In the genomic region with DNA sequence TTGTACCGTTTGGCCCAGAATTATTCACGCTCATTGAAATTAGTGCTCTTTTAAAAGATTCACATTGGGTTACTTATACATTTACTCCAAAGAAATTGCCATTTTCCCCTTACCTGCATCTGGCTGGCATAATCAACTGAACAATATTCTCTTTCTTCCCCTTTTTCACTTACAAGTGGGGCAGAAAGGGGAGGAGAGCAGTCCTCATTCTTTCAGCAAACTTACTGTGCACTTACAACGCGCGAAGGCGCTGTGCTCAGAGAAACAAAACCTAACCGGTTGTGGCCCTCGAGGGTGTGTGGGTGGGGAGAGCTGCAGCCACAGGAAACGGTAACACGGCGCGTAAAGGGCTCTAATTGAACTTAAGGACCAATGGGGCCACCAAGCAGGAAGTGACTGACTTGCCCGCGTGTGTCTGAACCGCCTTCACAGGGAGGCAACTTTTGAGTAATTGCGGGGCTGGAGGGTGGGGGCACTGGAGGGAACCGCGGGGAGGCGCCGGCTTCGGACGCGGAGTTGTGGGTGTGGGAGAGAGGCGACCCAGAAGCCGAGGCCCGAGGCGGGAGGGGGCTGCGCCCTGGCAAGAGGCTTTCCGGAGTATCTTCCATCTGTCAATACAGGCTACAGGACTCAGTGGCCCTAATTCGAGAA, we compare ENCODE assay signal across 1 cellular context.
TF ChIP-seq lines count a peak whose summit lies in the region.

No MANE protein-coding gene starts in this region.

TF ChIP-seq in HepG2, 621 proteins besides CTCF, POLR2A, EP300 and RAD21 (continued from another document and continues in another):
- TF ChIP-seq, protein P1, sequence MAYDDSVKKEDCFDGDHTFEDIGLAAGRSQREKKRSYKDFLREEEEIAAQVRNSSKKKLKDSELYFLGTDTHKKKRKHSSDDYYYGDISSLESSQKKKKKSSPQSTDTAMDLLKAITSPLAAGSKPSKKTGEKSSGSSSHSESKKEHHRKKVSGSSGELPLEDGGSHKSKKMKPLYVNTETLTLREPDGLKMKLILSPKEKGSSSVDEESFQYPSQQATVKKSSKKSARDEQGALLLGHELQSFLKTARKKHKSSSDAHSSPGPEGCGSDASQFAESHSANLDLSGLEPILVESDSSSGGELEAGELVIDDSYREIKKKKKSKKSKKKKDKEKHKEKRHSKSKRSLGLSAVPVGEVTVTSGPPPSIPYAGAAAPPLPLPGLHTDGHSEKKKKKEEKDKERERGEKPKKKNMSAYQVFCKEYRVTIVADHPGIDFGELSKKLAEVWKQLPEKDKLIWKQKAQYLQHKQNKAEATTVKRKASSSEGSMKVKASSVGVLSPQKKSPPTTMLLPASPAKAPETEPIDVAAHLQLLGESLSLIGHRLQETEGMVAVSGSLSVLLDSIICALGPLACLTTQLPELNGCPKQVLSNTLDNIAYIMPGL (CRISPR knock-in tag; IDR thresholded peaks at IDR 0.05; ENCODE audit: borderline replicate concordance in 1 of 2, low read depth in 1 of 2): peak; percentile 26 to 57; a peak in 3 of 4 replicates
- TF ChIP-seq HHEX (CRISPR knock-in tag; IDR thresholded peaks at IDR 0.05) (no peak), ZNF552 (CRISPR knock-in tag; IDR thresholded peaks at IDR 0.05; ENCODE audit: borderline replicate concordance) (0 out of 2 replicates have a peak, but pooled peaks have one; percentile 27), ZNF563 (CRISPR knock-in tag; IDR thresholded peaks at IDR 0.05) (no peak), NFKBIZ (CRISPR knock-in tag; IDR thresholded peaks at IDR 0.05) (no peak), GABPA (IDR thresholded peaks at IDR 0.05; ENCODE audit: low read depth, low read length) (peak; percentile 44), GABPA (CRISPR knock-in tag; IDR thresholded peaks at IDR 0.05; ENCODE audit: low read depth) (peak; percentile 83), PHF20 (CRISPR knock-in tag; IDR thresholded peaks at IDR 0.05) (no peak), ZNF746 (CRISPR knock-in tag; IDR thresholded peaks at IDR 0.05) (no peak), BRD4 (CRISPR knock-in tag; IDR thresholded peaks at IDR 0.05) (no peak), SIX4 (CRISPR knock-in tag; IDR thresholded peaks at IDR 0.05) (no peak), ZSCAN21 (CRISPR knock-in tag; IDR thresholded peaks at IDR 0.05; ENCODE audit: borderline replicate concordance) (no peak), PTBP1 (IDR thresholded peaks at IDR 0.05; ENCODE audit: low read depth, low read length, poor library complexity, severe bottlenecking) (no peak), HMG20B (CRISPR knock-in tag; conservative IDR thresholded peaks at IDR 0.05) (no peak), MED13 (CRISPR knock-in tag; IDR thresholded peaks at IDR 0.05) (0 out of 2 replicates have a peak, but pooled peaks have one; percentile 13), ZNF547 (CRISPR knock-in tag; IDR thresholded peaks at IDR 0.05) (no peak), CHCHD3 (CRISPR knock-in tag; IDR thresholded peaks at IDR 0.05) (no peak), ZNF235 (CRISPR knock-in tag; IDR thresholded peaks at IDR 0.05; ENCODE audit: borderline replicate concordance) (no peak), ZFP36L2 (CRISPR knock-in tag; IDR thresholded peaks at IDR 0.05) (no peak), THAP11 (CRISPR knock-in tag; IDR thresholded peaks at IDR 0.05) (no peak), ZNF333 (CRISPR knock-in tag; IDR thresholded peaks at IDR 0.05; ENCODE audit: borderline replicate concordance) (no peak; the same call in 1 of the 2 replicates), ZNF619 (CRISPR knock-in tag; IDR thresholded peaks at IDR 0.05) (no peak), IKZF4 (CRISPR knock-in tag; IDR thresholded peaks at IDR 0.05; ENCODE audit: borderline replicate concordance, low read depth, not compliant biosample characterization) (no peak), BCL6 (CRISPR knock-in tag; IDR thresholded peaks at IDR 0.05) (no peak; the same call in 1 of the 2 replicates), PAX8 (CRISPR knock-in tag; IDR thresholded peaks at IDR 0.05; ENCODE audit: borderline replicate concordance) (no peak; the same call in 1 of the 2 replicates), MTA3 (CRISPR knock-in tag; IDR thresholded peaks at IDR 0.05) (no peak), MBNL3 (CRISPR knock-in tag; conservative IDR thresholded peaks at IDR 0.05) (no peak), ZBTB7B (CRISPR knock-in tag; IDR thresholded peaks at IDR 0.05) (no peak), ZNF343 (CRISPR knock-in tag; IDR thresholded peaks at IDR 0.05) (no peak), ZNF441 (CRISPR knock-in tag; IDR thresholded peaks at IDR 0.05; ENCODE audit: borderline replicate concordance) (0 out of 2 replicates have a peak, but pooled peaks have one; percentile 42), ZNF296 (CRISPR knock-in tag; conservative IDR thresholded peaks at IDR 0.05) (no peak)
- TF ChIP-seq, protein P2, sequence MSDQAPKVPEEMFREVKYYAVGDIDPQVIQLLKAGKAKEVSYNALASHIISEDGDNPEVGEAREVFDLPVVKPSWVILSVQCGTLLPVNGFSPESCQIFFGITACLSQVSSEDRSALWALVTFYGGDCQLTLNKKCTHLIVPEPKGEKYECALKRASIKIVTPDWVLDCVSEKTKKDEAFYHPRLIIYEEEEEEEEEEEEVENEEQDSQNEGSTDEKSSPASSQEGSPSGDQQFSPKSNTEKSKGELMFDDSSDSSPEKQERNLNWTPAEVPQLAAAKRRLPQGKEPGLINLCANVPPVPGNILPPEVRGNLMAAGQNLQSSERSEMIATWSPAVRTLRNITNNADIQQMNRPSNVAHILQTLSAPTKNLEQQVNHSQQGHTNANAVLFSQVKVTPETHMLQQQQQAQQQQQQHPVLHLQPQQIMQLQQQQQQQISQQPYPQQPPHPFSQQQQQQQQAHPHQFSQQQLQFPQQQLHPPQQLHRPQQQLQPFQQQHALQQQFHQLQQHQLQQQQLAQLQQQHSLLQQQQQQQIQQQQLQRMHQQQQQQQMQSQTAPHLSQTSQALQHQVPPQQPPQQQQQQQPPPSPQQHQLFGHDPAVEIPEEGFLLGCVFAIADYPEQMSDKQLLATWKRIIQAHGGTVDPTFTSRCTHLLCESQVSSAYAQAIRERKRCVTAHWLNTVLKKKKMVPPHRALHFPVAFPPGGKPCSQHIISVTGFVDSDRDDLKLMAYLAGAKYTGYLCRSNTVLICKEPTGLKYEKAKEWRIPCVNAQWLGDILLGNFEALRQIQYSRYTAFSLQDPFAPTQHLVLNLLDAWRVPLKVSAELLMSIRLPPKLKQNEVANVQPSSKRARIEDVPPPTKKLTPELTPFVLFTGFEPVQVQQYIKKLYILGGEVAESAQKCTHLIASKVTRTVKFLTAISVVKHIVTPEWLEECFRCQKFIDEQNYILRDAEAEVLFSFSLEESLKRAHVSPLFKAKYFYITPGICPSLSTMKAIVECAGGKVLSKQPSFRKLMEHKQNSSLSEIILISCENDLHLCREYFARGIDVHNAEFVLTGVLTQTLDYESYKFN (CRISPR knock-in tag; conservative IDR thresholded peaks at IDR 0.05): peak; percentile 36
- TF ChIP-seq, protein P3, sequence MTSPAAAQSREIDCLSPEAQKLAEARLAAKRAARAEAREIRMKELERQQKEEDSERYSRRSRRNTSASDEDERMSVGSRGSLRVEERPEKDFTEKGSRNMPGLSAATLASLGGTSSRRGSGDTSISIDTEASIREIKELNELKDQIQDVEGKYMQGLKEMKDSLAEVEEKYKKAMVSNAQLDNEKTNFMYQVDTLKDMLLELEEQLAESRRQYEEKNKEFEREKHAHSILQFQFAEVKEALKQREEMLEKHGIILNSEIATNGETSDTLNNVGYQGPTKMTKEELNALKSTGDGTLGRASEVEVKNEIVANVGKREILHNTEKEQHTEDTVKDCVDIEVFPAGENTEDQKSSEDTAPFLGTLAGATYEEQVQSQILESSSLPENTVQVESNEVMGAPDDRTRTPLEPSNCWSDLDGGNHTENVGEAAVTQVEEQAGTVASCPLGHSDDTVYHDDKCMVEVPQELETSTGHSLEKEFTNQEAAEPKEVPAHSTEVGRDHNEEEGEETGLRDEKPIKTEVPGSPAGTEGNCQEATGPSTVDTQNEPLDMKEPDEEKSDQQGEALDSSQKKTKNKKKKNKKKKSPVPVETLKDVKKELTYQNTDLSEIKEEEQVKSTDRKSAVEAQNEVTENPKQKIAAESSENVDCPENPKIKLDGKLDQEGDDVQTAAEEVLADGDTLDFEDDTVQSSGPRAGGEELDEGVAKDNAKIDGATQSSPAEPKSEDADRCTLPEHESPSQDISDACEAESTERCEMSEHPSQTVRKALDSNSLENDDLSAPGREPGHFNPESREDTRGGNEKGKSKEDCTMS (CRISPR knock-in tag; conservative IDR thresholded peaks at IDR 0.05): no peak
- TF ChIP-seq, protein P4, sequence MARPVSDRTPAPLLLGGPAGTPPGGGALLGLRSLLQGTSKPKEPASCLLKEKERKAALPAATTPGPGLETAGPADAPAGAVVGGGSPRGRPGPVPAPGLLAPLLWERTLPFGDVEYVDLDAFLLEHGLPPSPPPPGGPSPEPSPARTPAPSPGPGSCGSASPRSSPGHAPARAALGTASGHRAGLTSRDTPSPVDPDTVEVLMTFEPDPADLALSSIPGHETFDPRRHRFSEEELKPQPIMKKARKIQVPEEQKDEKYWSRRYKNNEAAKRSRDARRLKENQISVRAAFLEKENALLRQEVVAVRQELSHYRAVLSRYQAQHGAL (CRISPR knock-in tag; IDR thresholded peaks at IDR 0.05; ENCODE audit: not compliant biosample characterization): no peak
- TF ChIP-seq, protein P5, sequence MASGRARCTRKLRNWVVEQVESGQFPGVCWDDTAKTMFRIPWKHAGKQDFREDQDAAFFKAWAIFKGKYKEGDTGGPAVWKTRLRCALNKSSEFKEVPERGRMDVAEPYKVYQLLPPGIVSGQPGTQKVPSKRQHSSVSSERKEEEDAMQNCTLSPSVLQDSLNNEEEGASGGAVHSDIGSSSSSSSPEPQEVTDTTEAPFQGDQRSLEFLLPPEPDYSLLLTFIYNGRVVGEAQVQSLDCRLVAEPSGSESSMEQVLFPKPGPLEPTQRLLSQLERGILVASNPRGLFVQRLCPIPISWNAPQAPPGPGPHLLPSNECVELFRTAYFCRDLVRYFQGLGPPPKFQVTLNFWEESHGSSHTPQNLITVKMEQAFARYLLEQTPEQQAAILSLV (CRISPR knock-in tag; IDR thresholded peaks at IDR 0.05; ENCODE audit: borderline replicate concordance): no peak
- TF ChIP-seq, protein P6, sequence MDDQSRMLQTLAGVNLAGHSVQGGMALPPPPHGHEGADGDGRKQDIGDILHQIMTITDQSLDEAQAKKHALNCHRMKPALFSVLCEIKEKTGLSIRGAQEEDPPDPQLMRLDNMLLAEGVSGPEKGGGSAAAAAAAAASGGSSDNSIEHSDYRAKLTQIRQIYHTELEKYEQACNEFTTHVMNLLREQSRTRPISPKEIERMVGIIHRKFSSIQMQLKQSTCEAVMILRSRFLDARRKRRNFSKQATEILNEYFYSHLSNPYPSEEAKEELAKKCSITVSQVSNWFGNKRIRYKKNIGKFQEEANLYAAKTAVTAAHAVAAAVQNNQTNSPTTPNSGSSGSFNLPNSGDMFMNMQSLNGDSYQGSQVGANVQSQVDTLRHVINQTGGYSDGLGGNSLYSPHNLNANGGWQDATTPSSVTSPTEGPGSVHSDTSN (CRISPR knock-in tag; IDR thresholded peaks at IDR 0.05; ENCODE audit: borderline replicate concordance): no peak
- TF ChIP-seq, protein P7, sequence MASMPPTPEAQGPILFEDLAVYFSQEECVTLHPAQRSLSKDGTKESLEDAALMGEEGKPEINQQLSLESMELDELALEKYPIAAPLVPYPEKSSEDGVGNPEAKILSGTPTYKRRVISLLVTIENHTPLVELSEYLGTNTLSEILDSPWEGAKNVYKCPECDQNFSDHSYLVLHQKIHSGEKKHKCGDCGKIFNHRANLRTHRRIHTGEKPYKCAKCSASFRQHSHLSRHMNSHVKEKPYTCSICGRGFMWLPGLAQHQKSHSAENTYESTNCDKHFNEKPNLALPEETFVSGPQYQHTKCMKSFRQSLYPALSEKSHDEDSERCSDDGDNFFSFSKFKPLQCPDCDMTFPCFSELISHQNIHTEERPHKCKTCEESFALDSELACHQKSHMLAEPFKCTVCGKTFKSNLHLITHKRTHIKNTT (CRISPR knock-in tag; IDR thresholded peaks at IDR 0.05): no peak
- TF ChIP-seq, protein P8, sequence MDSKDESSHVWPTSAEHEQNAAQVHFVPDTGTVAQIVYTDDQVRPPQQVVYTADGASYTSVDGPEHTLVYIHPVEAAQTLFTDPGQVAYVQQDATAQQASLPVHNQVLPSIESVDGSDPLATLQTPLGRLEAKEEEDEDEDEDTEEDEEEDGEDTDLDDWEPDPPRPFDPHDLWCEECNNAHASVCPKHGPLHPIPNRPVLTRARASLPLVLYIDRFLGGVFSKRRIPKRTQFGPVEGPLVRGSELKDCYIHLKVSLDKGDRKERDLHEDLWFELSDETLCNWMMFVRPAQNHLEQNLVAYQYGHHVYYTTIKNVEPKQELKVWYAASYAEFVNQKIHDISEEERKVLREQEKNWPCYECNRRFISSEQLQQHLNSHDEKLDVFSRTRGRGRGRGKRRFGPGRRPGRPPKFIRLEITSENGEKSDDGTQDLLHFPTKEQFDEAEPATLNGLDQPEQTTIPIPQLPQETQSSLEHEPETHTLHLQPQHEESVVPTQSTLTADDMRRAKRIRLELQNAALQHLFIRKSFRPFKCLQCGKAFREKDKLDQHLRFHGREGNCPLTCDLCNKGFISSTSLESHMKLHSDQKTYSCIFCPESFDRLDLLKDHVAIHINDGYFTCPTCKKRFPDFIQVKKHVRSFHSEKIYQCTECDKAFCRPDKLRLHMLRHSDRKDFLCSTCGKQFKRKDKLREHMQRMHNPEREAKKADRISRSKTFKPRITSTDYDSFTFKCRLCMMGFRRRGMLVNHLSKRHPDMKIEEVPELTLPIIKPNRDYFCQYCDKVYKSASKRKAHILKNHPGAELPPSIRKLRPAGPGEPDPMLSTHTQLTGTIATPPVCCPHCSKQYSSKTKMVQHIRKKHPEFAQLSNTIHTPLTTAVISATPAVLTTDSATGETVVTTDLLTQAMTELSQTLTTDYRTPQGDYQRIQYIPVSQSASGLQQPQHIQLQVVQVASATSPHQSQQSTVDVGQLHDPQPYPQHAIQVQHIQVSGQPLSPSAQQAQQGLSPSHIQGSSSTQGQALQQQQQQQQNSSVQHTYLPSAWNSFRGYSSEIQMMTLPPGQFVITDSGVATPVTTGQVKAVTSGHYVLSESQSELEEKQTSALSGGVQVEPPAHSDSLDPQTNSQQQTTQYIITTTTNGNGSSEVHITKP (CRISPR knock-in tag; IDR thresholded peaks at IDR 0.05; ENCODE audit: low read depth): no peak
- TF ChIP-seq, protein P9, sequence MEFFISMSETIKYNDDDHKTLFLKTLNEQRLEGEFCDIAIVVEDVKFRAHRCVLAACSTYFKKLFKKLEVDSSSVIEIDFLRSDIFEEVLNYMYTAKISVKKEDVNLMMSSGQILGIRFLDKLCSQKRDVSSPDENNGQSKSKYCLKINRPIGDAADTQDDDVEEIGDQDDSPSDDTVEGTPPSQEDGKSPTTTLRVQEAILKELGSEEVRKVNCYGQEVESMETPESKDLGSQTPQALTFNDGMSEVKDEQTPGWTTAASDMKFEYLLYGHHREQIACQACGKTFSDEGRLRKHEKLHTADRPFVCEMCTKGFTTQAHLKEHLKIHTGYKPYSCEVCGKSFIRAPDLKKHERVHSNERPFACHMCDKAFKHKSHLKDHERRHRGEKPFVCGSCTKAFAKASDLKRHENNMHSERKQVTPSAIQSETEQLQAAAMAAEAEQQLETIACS (CRISPR knock-in tag; IDR thresholded peaks at IDR 0.05): no peak
- TF ChIP-seq, protein P10, sequence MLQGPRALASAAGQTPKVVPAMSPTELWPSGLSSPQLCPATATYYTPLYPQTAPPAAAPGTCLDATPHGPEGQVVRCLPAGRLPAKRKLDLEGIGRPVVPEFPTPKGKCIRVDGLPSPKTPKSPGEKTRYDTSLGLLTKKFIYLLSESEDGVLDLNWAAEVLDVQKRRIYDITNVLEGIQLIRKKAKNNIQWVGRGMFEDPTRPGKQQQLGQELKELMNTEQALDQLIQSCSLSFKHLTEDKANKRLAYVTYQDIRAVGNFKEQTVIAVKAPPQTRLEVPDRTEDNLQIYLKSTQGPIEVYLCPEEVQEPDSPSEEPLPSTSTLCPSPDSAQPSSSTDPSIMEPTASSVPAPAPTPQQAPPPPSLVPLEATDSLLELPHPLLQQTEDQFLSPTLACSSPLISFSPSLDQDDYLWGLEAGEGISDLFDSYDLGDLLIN (CRISPR knock-in tag; IDR thresholded peaks at IDR 0.05; ENCODE audit: borderline replicate concordance): no peak; the same call in 1 of the 2 replicates
